In genomic region chr1:1004780-1005697, GRCh38 we compare ENCODE assay signal across 8 cellular contexts. TPM values are rescaled to one million over a fixed set of nuclear protein-coding genes. Genes with fewer than 3 reads are reported as not detected.
DNase-seq lines count a peak whose midpoint lies in the region; ATAC-seq and TF ChIP-seq lines count a peak whose summit lies in the region.

No MANE protein-coding gene starts in this region.

- H2BK15ac ChIP-seq in neuronal stem cell (ENCODE audit: low read length), result peak overlapping the region; percentile 31

- peaks cover 0 to 3% (median 0%) of the 10 kb centered on the region in 3 experiments for H3K27me3 ChIP-seq in neuronal stem cell (ENCODE audit: control insufficient read depth in 3 of 3, insufficient read depth in 3 of 3, low read depth in 1 of 3, low read length in 3 of 3)

- peak overlapping the region; percentile 26 for H3K4me2 ChIP-seq in neuronal stem cell (ENCODE audit: insufficient read depth, low read length, poor library complexity, severe bottlenecking)

- no peak overlapping the region for H3K4ac ChIP-seq in neuronal stem cell (ENCODE audit: low read length)

- peak overlapping the region in 1 of 2 donors; percentile 38 for H3K4me3 ChIP-seq in neuronal stem cell (ENCODE audit: low read length in 2 of 2)

- no CpG with 5 or more reads among the region's 21 CpGs for WGBS in neuronal stem cell (ENCODE audit: extremely low coverage in 2 of 2, insufficient read length in 2 of 2, insufficient replicate concordance in 1 of 2), 2 donors

- H3K23ac ChIP-seq in neuronal stem cell (ENCODE audit: low read depth, low read length, poor library complexity), result peak overlapping the region; percentile 1

- peak overlapping the region; percentile 81 for H3K27ac Mint-ChIP-seq in endothelial cell (ENCODE audit: unreplicated experiment)

- peaks cover 0 to 4% of the 10 kb centered on the region in 2 donors for H3K36me3 ChIP-seq in neuronal stem cell (replicated peaks in 1 of 2; ENCODE audit: control insufficient read depth in 2 of 2, insufficient read depth in 2 of 2, low read length in 2 of 2)

- no peak overlapping the region for H4K8ac ChIP-seq in neuronal stem cell (ENCODE audit: low read depth, low read length)

- H3K9ac ChIP-seq in neuronal stem cell (ENCODE audit: low read depth, low read length, poor library complexity), result peak overlapping the region; percentile 75

- ATAC-seq in GM21381 (IDR thresholded peaks at IDR 0.05; ENCODE audit: unreplicated experiment) (no peak), GM21529 (IDR thresholded peaks at IDR 0.05; ENCODE audit: unreplicated experiment) (no peak), GM18873 (IDR thresholded peaks at IDR 0.05; ENCODE audit: low FRiP score, unreplicated experiment) (no peak)

- H2AFZ ChIP-seq in neuronal stem cell (ENCODE audit: low read length), result peak overlapping the region; percentile 68

- peak overlapping the region; percentile 19 for H2BK5ac ChIP-seq in neuronal stem cell (ENCODE audit: low read length)

- peak overlapping the region; percentile 61 for H3K14ac ChIP-seq in neuronal stem cell (ENCODE audit: low read length)

- peaks cover 8% of the 10 kb centered on the region for H3K79me1 ChIP-seq in neuronal stem cell (ENCODE audit: low read depth, low read length)

- H3K4me3 Mint-ChIP-seq in endothelial cell (ENCODE audit: unreplicated experiment), result peak overlapping the region; percentile 63

- no peak for TF ChIP-seq CTCF in endothelial cell (IDR thresholded peaks at IDR 0.05; ENCODE audit: unreplicated experiment)

- H3K9me3 ChIP-seq in neuronal stem cell (replicated peaks in 1 of 2; ENCODE audit: control insufficient read depth in 2 of 2, insufficient read depth in 1 of 2, low read depth in 1 of 2, low read length in 2 of 2), result peaks cover 0 to 1% of the 10 kb centered on the region in 2 donors

- H2BK120ac ChIP-seq in neuronal stem cell (ENCODE audit: low read depth, low read length), result no peak overlapping the region

- peaks cover 5% of the 10 kb centered on the region for H3K36me3 Mint-ChIP-seq in endothelial cell (ENCODE audit: low read depth, unreplicated experiment)

- peaks cover 22% of the 10 kb centered on the region for H3K4me1 Mint-ChIP-seq in endothelial cell (ENCODE audit: unreplicated experiment)

- peaks cover 11% of the 10 kb centered on the region for H3K27me3 Mint-ChIP-seq in endothelial cell (ENCODE audit: unreplicated experiment)

- H3K4me1 ChIP-seq in neuronal stem cell (ENCODE audit: control insufficient read depth in 2 of 2, insufficient read depth in 1 of 2, low read depth in 1 of 2, low read length in 2 of 2), result peaks cover 30 to 40% of the 10 kb centered on the region in 2 donors

- DNase-seq in ELF-1 (ENCODE audit: low read depth, low spot score) (peak; percentile 75), NCI-H774 (lab: John Stamatoyannopoulos, UW) (peak; percentile 4), endothelial cell (ENCODE audit: low spot score) (peak; percentile 32), neuronal stem cell (ENCODE audit: low spot score) (no peak), NCI-H2081 (lab: John Stamatoyannopoulos, UW) (no peak)

- H4K91ac ChIP-seq in neuronal stem cell (ENCODE audit: low read depth, low read length, poor library complexity), result no peak overlapping the region

- peak overlapping the region; percentile 91 for H3K18ac ChIP-seq in neuronal stem cell (ENCODE audit: low read length)

- peak overlapping the region; percentile 73 for H3K27ac ChIP-seq in neuronal stem cell (replicated peaks; ENCODE audit: low read length)

- H2AK5ac ChIP-seq in neuronal stem cell (ENCODE audit: low read depth, low read length), result peak overlapping the region; percentile 13

- no peaks in the 10 kb centered on the region for H3K9me3 Mint-ChIP-seq in endothelial cell (ENCODE audit: unreplicated experiment)

- H2BK12ac ChIP-seq in neuronal stem cell (ENCODE audit: low read length), result peak overlapping the region; percentile 5

RNA-seq across cellular contexts. Expression of gene HES4, which starts 5.1 kb away (rescaled TPM):
- 144 TPM for total RNA-seq in endothelial cell (ENCODE audit: unreplicated experiment)
- polyA plus RNA-seq in neuronal stem cell (2013, experiment 1 of 2), result 312 TPM
- 285 TPM for polyA plus RNA-seq in neuronal stem cell (2013, experiment 2 of 2)

RNA-seq across cellular contexts. Expression of gene ISG15, which starts 8.3 kb away (rescaled TPM):
- 33.3 TPM for total RNA-seq in endothelial cell (ENCODE audit: unreplicated experiment)
- 44.0 TPM for polyA plus RNA-seq in neuronal stem cell (2013, experiment 1 of 2)
- 44.5 TPM for polyA plus RNA-seq in neuronal stem cell (2013, experiment 2 of 2)

RNA-seq across cellular contexts. Expression of gene AGRN, which starts 14.9 kb away (rescaled TPM):
- total RNA-seq in endothelial cell (ENCODE audit: unreplicated experiment), result 374 TPM
- 79.8 TPM for polyA plus RNA-seq in neuronal stem cell (2013, experiment 1 of 2)
- 78.9 TPM for polyA plus RNA-seq in neuronal stem cell (2013, experiment 2 of 2)

RNA-seq across cellular contexts. Expression of gene PERM1, which starts 23.1 kb away (rescaled TPM):
- not detected for total RNA-seq in endothelial cell (ENCODE audit: unreplicated experiment)
- polyA plus RNA-seq in neuronal stem cell (2013, experiment 1 of 2), result not detected
- polyA plus RNA-seq in neuronal stem cell (2013, experiment 2 of 2), result 0.01 TPM

RNA-seq across cellular contexts. Expression of gene PLEKHN1, which starts 38.8 kb away (rescaled TPM):
- not detected for total RNA-seq in endothelial cell (ENCODE audit: unreplicated experiment)
- polyA plus RNA-seq in neuronal stem cell (2013, experiment 1 of 2), result 0.07 TPM
- polyA plus RNA-seq in neuronal stem cell (2013, experiment 2 of 2), result 0.03 TPM

Comparison
In these comparisons a context has a peak if more than half of its experiments do, and no peak if none do; other contexts are left out.
1. DNase-seq: peak in ELF-1 (single experiment), NCI-H774 (single experiment) and endothelial cell (single experiment); none in neuronal stem cell (single experiment) and NCI-H2081 (0 of 2).